ENCODE assay signal across 1 cellular context in the genomic region with DNA sequence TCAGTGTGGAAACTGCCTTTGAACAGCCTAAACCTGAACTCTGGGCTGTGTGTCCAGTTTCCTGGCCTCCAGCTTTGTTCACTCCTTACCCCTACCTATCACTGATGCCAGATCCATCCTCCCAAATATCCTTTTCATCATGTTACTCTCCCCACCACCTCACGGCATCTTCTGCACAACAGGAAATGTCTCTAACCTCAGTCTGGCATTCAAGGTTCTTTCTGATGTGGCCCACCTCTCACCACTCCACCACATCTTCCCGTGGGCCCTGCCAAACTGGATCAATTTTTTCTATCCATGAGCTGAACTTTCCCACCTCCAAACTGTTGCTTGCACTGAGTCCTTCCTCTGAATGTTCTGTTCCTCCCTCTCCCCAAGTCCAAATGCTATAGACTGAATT.
TF ChIP-seq lines count a peak whose summit lies in the region.

No MANE protein-coding gene starts in this region.

TF ChIP-seq in SK-N-SH treated with all-trans-retinoic acid at 6 μM for 48 hours, 23 proteins besides CTCF, POLR2A, EP300 and RAD21:
- TF ChIP-seq CSRNP3 (CRISPR knock-in tag; IDR thresholded peaks at IDR 0.05) = no peak
- no peak for TF ChIP-seq ZNF565 (CRISPR knock-in tag; conservative IDR thresholded peaks at IDR 0.05; ENCODE audit: low read depth)
- no peak for TF ChIP-seq OSR1 (CRISPR knock-in tag; IDR thresholded peaks at IDR 0.05)
- TF ChIP-seq ZNF8 (CRISPR knock-in tag; IDR thresholded peaks at IDR 0.05) = no peak
- no peak for TF ChIP-seq PATZ1 (CRISPR knock-in tag; IDR thresholded peaks at IDR 0.05; ENCODE audit: borderline replicate concordance)
- TF ChIP-seq ISL1 (CRISPR knock-in tag; IDR thresholded peaks at IDR 0.05) = no peak
- TF ChIP-seq TOX (CRISPR knock-in tag; IDR thresholded peaks at IDR 0.05; ENCODE audit: borderline replicate concordance) = no peak
